Comparison of ENCODE assay signal across 10 cellular contexts in genomic region chr13:102707465-102707864, GRCh38. TPM values are rescaled to one million over a fixed set of nuclear protein-coding genes. Genes with fewer than 3 reads are reported as not detected.
DNase-seq lines count a peak whose midpoint lies in the region; ATAC-seq, FAIRE-seq and TF ChIP-seq lines count a peak whose summit lies in the region.
"Had no signal": no experiment of that assay in that cellular context is flagged by ENCODE, and none has a peak within 500 bp of the region (broad histone marks: within the 10 kb centered on the region; RNA-seq: fewer than 3 reads in every experiment).

No MANE protein-coding gene starts in this region.

- no TSS peak for BruUV-seq in endothelial cell of umbilical vein (replicated peaks; lab: Mats Ljungman, UMichigan)

- H3K79me2 ChIP-seq in GM23248 (ENCODE audit: insufficient read depth): no peaks in the 10 kb centered on the region
- H3K79me2 ChIP-seq in endothelial cell of umbilical vein (ENCODE audit: control insufficient read depth, insufficient read depth, low read length): no peaks in the 10 kb centered on the region

- no peaks in the 10 kb centered on the region for H3K9me3 Mint-ChIP-seq in natural killer cell treated with Interleukin-12 subunit alpha and Interleukin-12 subunit beta and Interleukin-15 and Interleukin-18, amount 100 ng/mL, for 72 hours
- H3K9me3 Mint-ChIP-seq: activated T-cell treated with anti-CD3 and anti-CD28 coated beads, Interleukin-2, amount 50 U/mL, for 4 hours had no signal

- peak; percentile 79 for FAIRE-seq in endothelial cell of umbilical vein (lab: Jason Lieb, UNC)

- H3K4me2 ChIP-seq in GM23248 (ENCODE audit: unreplicated experiment) (peak overlapping the region; percentile 76), endothelial cell of umbilical vein (ENCODE audit: insufficient read depth, low read length) (peak overlapping the region; percentile 76)

- no peaks in the 10 kb centered on the region for H3K36me3 Mint-ChIP-seq in natural killer cell treated with Interleukin-12 subunit alpha and Interleukin-12 subunit beta and Interleukin-15 and Interleukin-18, amount 100 ng/mL, for 72 hours

- DNase-seq in GM23248: peak; percentile 85
- DNase-seq in NCI-H345 (lab: John Stamatoyannopoulos, UW): peak; percentile 75
- peak; percentile 93 for DNase-seq in endothelial cell of umbilical vein (ENCODE audit: low read depth, low spot score)
- peak; percentile 88 for DNase-seq in pulmonary artery endothelial cell (ENCODE audit: low read depth, low spot score)
- DNase-seq in occipital lobe (lab: John Stamatoyannopoulos, UW): no peak
- no peak for DNase-seq in natural killer cell treated with Interleukin-12 subunit alpha and Interleukin-12 subunit beta and Interleukin-15 and Interleukin-18, amount 100 ng/mL, for 72 hours (ENCODE audit: low spot score)
- DNase-seq in NK-92 (lab: John Stamatoyannopoulos, UW; ENCODE audit: unreplicated experiment): no peak
- no peak for DNase-seq in NOMO-1 treated with DMSO at 0.1 percent for 48 hours (lab: John Stamatoyannopoulos, UW; ENCODE audit: unreplicated experiment)
- DNase-seq: activated T-cell treated with anti-CD3 and anti-CD28 coated beads, Interleukin-2, amount 50 U/mL, for 4 hours had no signal

- peak overlapping the region; percentile 28 for H3K4me3 ChIP-seq in GM23248
- H3K4me3 ChIP-seq in endothelial cell of umbilical vein (replicated peaks in 1 of 3; ENCODE audit: insufficient read depth in 1 of 3, low read depth in 1 of 3, low read length in 3 of 3): no peak overlapping the region

- H3F3A ChIP-seq in GM23248 (ENCODE audit: insufficient read depth): peaks cover 20% of the 10 kb centered on the region

- no peak for ATAC-seq in natural killer cell treated with Interleukin-12 subunit alpha and Interleukin-12 subunit beta and Interleukin-15 and Interleukin-18, amount 100 ng/mL, for 72 hours
- ATAC-seq: activated T-cell treated with anti-CD3 and anti-CD28 coated beads, Interleukin-2, amount 50 U/mL, for 4 hours had no signal

- dilution Hi-C loops in endothelial cell of umbilical vein (cut with MboI; ENCODE audit: extremely low pct_ligation_motif_present, low sequenced_read_pairs): no loop called here

- H3K9me1 ChIP-seq in endothelial cell of umbilical vein (replicated peaks; ENCODE audit: control insufficient read depth, extremely low read depth, insufficient read depth, low read length): no peaks in the 10 kb centered on the region

- H3K4me1 Mint-ChIP-seq in natural killer cell treated with Interleukin-12 subunit alpha and Interleukin-12 subunit beta and Interleukin-15 and Interleukin-18, amount 100 ng/mL, for 72 hours (ENCODE audit: low read depth in 2 of 2): no peaks in the 10 kb centered on the region

- TF ChIP-seq POLR2A in endothelial cell of umbilical vein (IDR thresholded peaks at IDR 0.05; ENCODE audit: low read depth, low read length): no peak

- H3K27ac ChIP-seq in GM23248: peak overlapping the region; percentile 46; the same call in 1 of the 2 replicates
- H3K27ac ChIP-seq in endothelial cell of umbilical vein (ENCODE audit: insufficient read depth, low read depth, low read length): peak overlapping the region; percentile 59

- no peak for TF ChIP-seq CTCF in endothelial cell of umbilical vein (IDR thresholded peaks at IDR 0.05; ENCODE audit: extremely low read depth in 1 of 2, insufficient read depth in 1 of 2, low read depth in 1 of 2, low read length in 2 of 2)

- H3K27me3 ChIP-seq in GM23248 (replicated peaks; ENCODE audit: insufficient read depth): no peaks in the 10 kb centered on the region
- H3K27me3 ChIP-seq in endothelial cell of umbilical vein (ENCODE audit: control insufficient read depth in 2 of 2, insufficient read depth in 2 of 2, low read length in 2 of 2): no peaks in the 10 kb centered on the region

- H3K27me3 Mint-ChIP-seq in natural killer cell treated with Interleukin-12 subunit alpha and Interleukin-12 subunit beta and Interleukin-15 and Interleukin-18, amount 100 ng/mL, for 72 hours: peaks cover 17 to 20% of the 10 kb centered on the region in 2 donors

- H3K27ac Mint-ChIP-seq in natural killer cell treated with Interleukin-12 subunit alpha and Interleukin-12 subunit beta and Interleukin-15 and Interleukin-18, amount 100 ng/mL, for 72 hours: no peak overlapping the region

- POLR2A ChIA-PET in endothelial cell of umbilical vein (lab: Charles Lee): no interaction called here

- H3K9ac ChIP-seq in GM23248 (peak overlapping the region; percentile 42; the same call in 1 of the 2 replicates), endothelial cell of umbilical vein (replicated peaks; ENCODE audit: extremely low read depth, insufficient read depth, low read length) (peak overlapping the region; percentile 53)

- no peak overlapping the region for H3K4me3 Mint-ChIP-seq in natural killer cell treated with Interleukin-12 subunit alpha and Interleukin-12 subunit beta and Interleukin-15 and Interleukin-18, amount 100 ng/mL, for 72 hours
- H3K4me3 Mint-ChIP-seq: activated T-cell treated with anti-CD3 and anti-CD28 coated beads, Interleukin-2, amount 50 U/mL, for 4 hours had no signal

- H4K20me1 ChIP-seq in GM23248 (ENCODE audit: insufficient read depth) (no peaks in the 10 kb centered on the region), endothelial cell of umbilical vein (replicated peaks; ENCODE audit: control insufficient read depth, extremely low read depth, insufficient read depth, low read length) (no peaks in the 10 kb centered on the region)

- no peaks in the 10 kb centered on the region for H3K36me3 ChIP-seq in GM23248 (ENCODE audit: low read depth)
- H3K36me3 ChIP-seq in endothelial cell of umbilical vein (ENCODE audit: control insufficient read depth in 2 of 2, extremely low read depth in 1 of 2, insufficient read depth in 2 of 2, low read length in 2 of 2): no peaks in the 10 kb centered on the region

- CTCF ChIA-PET in endothelial cell of umbilical vein (lab: Charles Lee): interaction anchor here (0.8 to 2.8 kb wide), 6 partner anchors 12 to 116 kb away, joined by 3 to 19 read pairs (median 4); no protein-coding TSS in a partner anchor

- 0 to 1% methylated on average over 4 of the region's 4 CpGs for WGBS in GM23248 (ENCODE audit: low coverage in 1 of 2, low lambda C conversion rate in 2 of 2, missing lambda C conversion rate in 2 of 2), 2 experiments

- H2AFZ ChIP-seq in GM23248: no peak overlapping the region
- H2AFZ ChIP-seq in endothelial cell of umbilical vein (ENCODE audit: low read depth, low read length): peak overlapping the region; percentile 19

- intact Hi-C loops in endothelial cell of umbilical vein (cut with micrococcal nuclease): loop anchor here (1.0 kb wide), 1 partner anchor 111 kb away; the partner anchor contains the start of gene TPP2

- no peaks in the 10 kb centered on the region for H3K9me3 ChIP-seq in GM23248 (ENCODE audit: low read depth)
- H3K9me3 ChIP-seq in endothelial cell of umbilical vein (replicated peaks; ENCODE audit: control insufficient read depth, insufficient read depth, low read length): no peaks in the 10 kb centered on the region

- H3K4me1 ChIP-seq in GM23248 (ENCODE audit: insufficient read depth) (peaks cover 27% of the 10 kb centered on the region), endothelial cell of umbilical vein (ENCODE audit: control insufficient read depth, extremely low read depth, insufficient read depth, low read length) (peaks cover 48% of the 10 kb centered on the region)

- in situ Hi-C loops in GM23248 (cut with MboI): no loop called here

- no peaks in the 10 kb centered on the region for H3K9me2 ChIP-seq in GM23248 (ENCODE audit: insufficient read depth)

TF ChIP-seq in endothelial cell of umbilical vein, 7 proteins besides CTCF, POLR2A, EP300 and RAD21:
- no peak for TF ChIP-seq MYC (IDR thresholded peaks at IDR 0.05; ENCODE audit: low read depth, low read length)
- TF ChIP-seq POLR2AphosphoS5 (IDR thresholded peaks at IDR 0.05; ENCODE audit: insufficient read depth, low read depth, low read length): peak; percentile 49
- no peak for TF ChIP-seq EZH2 (IDR thresholded peaks at IDR 0.05; ENCODE audit: borderline replicate concordance, low read depth, low read length, severe bottlenecking)
- no peak for TF ChIP-seq MAX (IDR thresholded peaks at IDR 0.05; ENCODE audit: insufficient read depth, insufficient read length)
- TF ChIP-seq GATA2 (IDR thresholded peaks at IDR 0.05; ENCODE audit: insufficient read depth, insufficient read length, low read depth, low read length): peak; percentile 81
- TF ChIP-seq JUN (IDR thresholded peaks at IDR 0.05; ENCODE audit: borderline replicate concordance, insufficient read depth, insufficient read length, low read depth): peak; percentile 84
- TF ChIP-seq FOS (IDR thresholded peaks at IDR 0.05; ENCODE audit: borderline replicate concordance, insufficient read depth, low read length): peak; percentile 69

RNA-seq across cellular contexts. Expression of gene METTL21C, which starts 12.6 kb away (rescaled TPM):
- not detected in 2 replicates for total RNA-seq in GM23248 (2014; rRNA removed; shearing (Covaris generic))
- polyA plus RNA-seq in GM23248 (2016; fragmentation: Nextera tagmentation; extraction: Ambion mirVana) (not detected in 2 replicates), endothelial cell of umbilical vein (not detected in 2 replicates)
- total RNA-seq in endothelial cell of umbilical vein (not detected in 2 replicates), pulmonary artery endothelial cell (not detected in 2 replicates), occipital lobe (not detected)
- not detected in 2 replicates for polyA plus RNA-seq in endothelial cell of umbilical vein (2011; cell fraction: cytosol; rRNA removed)
- polyA plus RNA-seq in endothelial cell of umbilical vein (2011; cell fraction: nucleus; rRNA removed): not detected in 2 replicates
- not detected in 2 replicates for polyA plus RNA-seq in endothelial cell of umbilical vein (2012)
- polyA minus RNA-seq in endothelial cell of umbilical vein: not detected in 2 replicates
- not detected for polyA minus RNA-seq in endothelial cell of umbilical vein (2011; cell fraction: cytosol; rRNA and poly(A)+ RNA removed)
- polyA minus RNA-seq in endothelial cell of umbilical vein (2011; cell fraction: nucleus; rRNA and poly(A)+ RNA removed): not detected in 2 replicates
- not detected for total RNA-seq in natural killer cell treated with Interleukin-12 subunit alpha and Interleukin-12 subunit beta and Interleukin-15 and Interleukin-18, amount 100 ng/mL, for 72 hours
- total RNA-seq: activated T-cell treated with anti-CD3 and anti-CD28 coated beads, Interleukin-2, amount 50 U/mL, for 4 hours had no signal
- polyA plus RNA-seq: urinary bladder had no signal

Comparison
In these comparisons a context has a peak if more than half of its experiments do, and no peak if none do; other contexts are left out.
1. DNase-seq: peak in GM23248 (single experiment), NCI-H345 (single experiment), endothelial cell of umbilical vein (single experiment) and pulmonary artery endothelial cell (single experiment); none in occipital lobe (single experiment), natural killer cell treated with Interleukin-12 subunit alpha and Interleukin-12 subunit beta and Interleukin-15 and Interleukin-18, amount 100 ng/mL, for 72 hours (single experiment), NK-92 (single experiment) and NOMO-1 treated with DMSO at 0.1 percent for 48 hours (single experiment).